1 cellular context compared by ENCODE assay signal in genomic region chr13:36616706-36617105, GRCh38.
A peak's percentile ranks its signal among the peaks of the same experiment; 100 is the strongest.
TF ChIP-seq lines count a peak whose summit lies in the region.

No MANE protein-coding gene starts in this region.

TF ChIP-seq in HepG2, 621 proteins besides CTCF, POLR2A, EP300 and RAD21 (continued from another document):
- TF ChIP-seq PHB2 (IDR thresholded peaks at IDR 0.05; ENCODE audit: partially characterized antibody) (no peak), FLYWCH1 (CRISPR knock-in tag; IDR thresholded peaks at IDR 0.05) (no peak), ZNF354B (CRISPR knock-in tag; IDR thresholded peaks at IDR 0.05) (no peak), FOXA1 (IDR thresholded peaks at IDR 0.05) (no peak), FOXA1 (CRISPR knock-in tag; IDR thresholded peaks at IDR 0.05) (peak; percentile 54; the same call in 1 of the 2 replicates), ARID3A (IDR thresholded peaks at IDR 0.05; ENCODE audit: low read depth, low read length) (peak; percentile 84; the same call in 1 of the 2 replicates), TEAD3 (CRISPR knock-in tag; optimal IDR thresholded peaks at IDR 0.05; ENCODE audit: borderline replicate concordance) (peak; percentile 92), ZBTB25 (CRISPR knock-in tag; IDR thresholded peaks at IDR 0.05) (no peak), ZNF557 (CRISPR knock-in tag; IDR thresholded peaks at IDR 0.05) (no peak), REXO4 (CRISPR knock-in tag; IDR thresholded peaks at IDR 0.05; ENCODE audit: borderline replicate concordance) (no peak), HHEX (CRISPR knock-in tag; IDR thresholded peaks at IDR 0.05) (no peak), ZBTB8A (CRISPR knock-in tag; IDR thresholded peaks at IDR 0.05; ENCODE audit: borderline replicate concordance, low read depth) (no peak), CBX5 (CRISPR knock-in tag; IDR thresholded peaks at IDR 0.05; ENCODE audit: borderline replicate concordance) (no peak), ZBTB33 (CRISPR knock-in tag; IDR thresholded peaks at IDR 0.05) (no peak), ZNF567 (CRISPR knock-in tag; IDR thresholded peaks at IDR 0.05; ENCODE audit: borderline replicate concordance) (no peak), TARDBP (CRISPR knock-in tag; IDR thresholded peaks at IDR 0.05) (no peak), ZBTB10 (CRISPR knock-in tag; IDR thresholded peaks at IDR 0.05; ENCODE audit: borderline replicate concordance) (no peak), POGK (CRISPR knock-in tag; conservative IDR thresholded peaks at IDR 0.05) (no peak), KLF13 (CRISPR knock-in tag; IDR thresholded peaks at IDR 0.05) (no peak), SRSF4 (IDR thresholded peaks at IDR 0.05; ENCODE audit: low read depth, low read length, poor library complexity, severe bottlenecking) (no peak), ZHX2 (IDR thresholded peaks at IDR 0.05; ENCODE audit: low read depth) (no peak), ZHX2 (CRISPR knock-in tag; IDR thresholded peaks at IDR 0.05; ENCODE audit: borderline replicate concordance) (no peak), LBX2 (CRISPR knock-in tag; IDR thresholded peaks at IDR 0.05; ENCODE audit: borderline replicate concordance) (no peak), ATM (IDR thresholded peaks at IDR 0.05; ENCODE audit: borderline replicate concordance) (no peak), E2F5 (CRISPR knock-in tag; conservative IDR thresholded peaks at IDR 0.05) (no peak)
TF ChIP-seq in HepG2: peak in this region for 11.
